8 cellular contexts compared by ENCODE assay signal in the genomic region with DNA sequence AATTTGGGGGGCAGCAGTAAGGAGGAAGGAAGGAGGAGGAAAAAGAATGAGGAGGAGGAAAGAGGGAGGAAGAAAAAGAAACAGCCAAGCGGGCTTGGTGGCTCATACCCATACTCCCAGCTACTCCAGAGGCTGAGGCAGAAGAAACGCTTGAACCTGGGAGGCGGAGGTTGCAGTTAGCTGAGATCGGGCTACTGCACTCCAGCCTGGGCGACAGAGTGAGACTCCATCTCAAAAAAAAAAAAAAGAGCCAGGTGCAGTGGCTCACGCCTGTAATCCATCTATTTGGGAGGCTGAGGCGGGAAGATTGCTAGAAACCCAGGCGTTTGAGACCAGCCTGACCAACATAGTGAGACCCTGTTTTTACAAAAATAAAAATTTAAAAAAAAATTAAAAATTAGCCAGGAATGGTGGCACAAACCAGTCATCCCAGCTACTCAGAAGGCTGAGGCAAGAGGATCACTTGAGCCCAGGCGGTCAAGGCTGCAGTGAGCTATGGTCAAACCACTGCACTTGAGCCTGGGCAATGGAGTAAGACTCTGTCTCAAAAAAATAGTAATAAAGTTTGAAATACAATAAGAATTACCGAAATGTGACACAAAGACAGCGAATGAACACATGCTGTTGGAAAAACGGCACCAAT. TPM values are rescaled to one million over a fixed set of nuclear protein-coding genes. Genes with fewer than 3 reads are reported as not detected.
DNase-seq lines count a peak whose midpoint lies in the region; ATAC-seq, FAIRE-seq and TF ChIP-seq lines count a peak whose summit lies in the region.

No MANE protein-coding gene starts in this region.

- peaks cover 8% of the 10 kb centered on the region for H3K4me1 Mint-ChIP-seq in CD8-positive, alpha-beta T cell (ENCODE audit: low read depth)

- H3K9me3 Mint-ChIP-seq in CD8-positive, alpha-beta T cell, result no peaks in the 10 kb centered on the region

- 96% methylated on average over 10 of the region's 12 CpGs for WGBS in GM12878 (ENCODE audit: insufficient coverage, insufficient replicate concordance, low lambda C conversion rate, missing lambda C conversion rate)

- TF ChIP-seq EP300 in GM12878 (IDR thresholded peaks at IDR 0.05; ENCODE audit: borderline replicate concordance in 1 of 2, control insufficient read depth in 1 of 2, low read depth in 2 of 2, low read length in 2 of 2), result no peak

- H3K79me2 ChIP-seq in GM12878 (ENCODE audit: control insufficient read depth, insufficient read depth, low read length), result no peaks in the 10 kb centered on the region

- in situ Hi-C loops in GM12878 (cut with MboI), result no loop called here

- peak overlapping the region; percentile 73 for H3K27ac Mint-ChIP-seq in CD8-positive, alpha-beta T cell

- no peak for ATAC-seq in CD8-positive, alpha-beta T cell
- peak; percentile 9 for ATAC-seq in HG03342 (IDR thresholded peaks at IDR 0.05; ENCODE audit: unreplicated experiment)
- no peak for ATAC-seq in GM12878

- RAD21 ChIA-PET in GM12878 (lab: Charles Lee; ENCODE audit: unreplicated experiment), result no interaction called here

- POLR2A ChIA-PET in CD8-positive, alpha-beta T cell (lab: Charles Lee), result interaction anchor here (0.7 to 0.8 kb wide), 2 partner anchors 14 to 22 kb away, joined by 3 read pairs; a partner anchor contains a TSS
- POLR2A ChIA-PET in GM12878 (lab: Charles Lee), result no interaction called here

- SMC1A ChIA-PET in GM12878 (lab: Charles Lee; ENCODE audit: uncharacterized antibody, unreplicated experiment), result no interaction called here

- H3K36me3 ChIP-seq in CD8-positive, alpha-beta T cell (ENCODE audit: insufficient read depth, low read length), result no peaks in the 10 kb centered on the region
- H3K36me3 ChIP-seq in GM12878 (ENCODE audit: control insufficient read depth in 2 of 2, insufficient read depth in 2 of 2, low read length in 1 of 2), result no peaks in the 10 kb centered on the region
- H3K36me3 ChIP-seq in muscle layer of colon (ENCODE audit: insufficient read depth, low read length), result no peaks in the 10 kb centered on the region

- no peak for DNase-seq in CD8-positive, alpha-beta T cell
- DNase-seq in GM12878 (ENCODE audit: low read depth, low spot score) (no peak), 8988T (no peak), SKM-1 (lab: John Stamatoyannopoulos, UW; ENCODE audit: unreplicated experiment) (no peak), anterior cingulate cortex (lab: John Stamatoyannopoulos, UW) (no peak)
- DNase-seq in stimulated activated CD4-positive, alpha-beta T cell treated with anti-CD3 and anti-CD28 coated beads, Interleukin-4, amount 100 ng/mL, for 4 hours, result no peak

- BruUV-seq in GM12878 (replicated peaks; lab: Mats Ljungman, UMichigan), result no TSS peak

- TF ChIP-seq RAD21 in GM12878 (IDR thresholded peaks at IDR 0.05; ENCODE audit: insufficient read depth, low read depth, low read length), result no peak

- FAIRE-seq in GM12878 (lab: Jason Lieb, UNC), result no peak

- no peak overlapping the region; the same call in 1 of the 2 replicates for H3K9ac ChIP-seq in GM12878 (ENCODE audit: control insufficient read depth, insufficient read depth, low read length)
- H3K9ac ChIP-seq in muscle layer of colon (ENCODE audit: low read length), result peak overlapping the region; percentile 65

- H3K4me2 ChIP-seq in GM12878 (ENCODE audit: control insufficient read depth, insufficient read depth), result peak overlapping the region; percentile 84; the same call in 1 of the 2 replicates

- CTCF ChIA-PET in CD8-positive, alpha-beta T cell (lab: Charles Lee), result no interaction called here
- CTCF ChIA-PET in GM12878 (lab: Yijun Ruan, JAX), result no interaction called here

- intact Hi-C loops in CD8-positive, alpha-beta T cell (cut with DNase I, micrococcal nuclease), result no loop called here
- intact Hi-C loops in GM12878 (cut with micrococcal nuclease; ENCODE audit: unreplicated experiment), result no loop called here

- H3K4me3 ChIP-seq in CD8-positive, alpha-beta T cell (ENCODE audit: low read depth, low read length), result peak overlapping the region; percentile 60
- H3K4me3 ChIP-seq in GM12878 (no peak overlapping the region), muscle layer of colon (ENCODE audit: low read depth in 1 of 2, low read length in 2 of 2) (peak overlapping the region; percentile 26 to 59)

- no peak for TF ChIP-seq CTCF in CD8-positive, alpha-beta T cell (IDR thresholded peaks at IDR 0.05)
- no peak for TF ChIP-seq CTCF in GM12878 (IDR thresholded peaks at IDR 0.05 in 2 of 3, conservative IDR thresholded peaks at IDR 0.05 in 1 of 3; ENCODE audit: control insufficient read depth in 2 of 3, extremely low read depth in 1 of 3, insufficient read depth in 1 of 3, low read depth in 3 of 3, low read length in 3 of 3)

- H3K9me3 ChIP-seq in CD8-positive, alpha-beta T cell (ENCODE audit: low read length), result no peaks in the 10 kb centered on the region
- no peaks in the 10 kb centered on the region for H3K9me3 ChIP-seq in GM12878 (replicated peaks; ENCODE audit: control insufficient read depth, insufficient read depth, low read length)
- no peaks in the 10 kb centered on the region for H3K9me3 ChIP-seq in muscle layer of colon (ENCODE audit: low read length)

- no peak for TF ChIP-seq POLR2A in GM12878 (IDR thresholded peaks at IDR 0.05; ENCODE audit: low read depth, low read length)

- no peaks in the 10 kb centered on the region for H4K20me1 ChIP-seq in GM12878 (ENCODE audit: control insufficient read depth, insufficient read depth)

- H3K27ac ChIP-seq in CD8-positive, alpha-beta T cell (ENCODE audit: low read depth, low read length), result no peak overlapping the region
- H3K27ac ChIP-seq in GM12878 (ENCODE audit: control insufficient read depth, insufficient read depth) (no peak overlapping the region), muscle layer of colon (ENCODE audit: low read depth, low read length) (peak overlapping the region; percentile 49)

- peak overlapping the region; percentile 79 for H3K4me3 Mint-ChIP-seq in CD8-positive, alpha-beta T cell

- H2AFZ ChIP-seq in GM12878 (ENCODE audit: control insufficient read depth, low read depth, low read length), result peak overlapping the region; percentile 95

- no peaks in the 10 kb centered on the region for H3K27me3 ChIP-seq in CD8-positive, alpha-beta T cell (ENCODE audit: insufficient read depth, low read length)
- no peaks in the 10 kb centered on the region for H3K27me3 ChIP-seq in GM12878 (replicated peaks in 1 of 2; ENCODE audit: control insufficient read depth in 2 of 2, insufficient read depth in 2 of 2, low read length in 1 of 2)
- H3K27me3 ChIP-seq in muscle layer of colon (ENCODE audit: control insufficient read depth in 1 of 2, insufficient read depth in 2 of 2, low read length in 2 of 2), result no peaks in the 10 kb centered on the region

- H3K27me3 Mint-ChIP-seq in CD8-positive, alpha-beta T cell (ENCODE audit: low read depth), result no peaks in the 10 kb centered on the region

- no peaks in the 10 kb centered on the region for H3K36me3 Mint-ChIP-seq in CD8-positive, alpha-beta T cell

- peaks cover 15% of the 10 kb centered on the region for H3K4me1 ChIP-seq in CD8-positive, alpha-beta T cell (ENCODE audit: insufficient read depth, low read length)
- peaks cover 8% of the 10 kb centered on the region for H3K4me1 ChIP-seq in GM12878 (ENCODE audit: control insufficient read depth, insufficient read depth, low read length)
- no peaks in the 10 kb centered on the region for H3K4me1 ChIP-seq in muscle layer of colon (ENCODE audit: insufficient read depth, low read length)

TF ChIP-seq in GM12878, 131 proteins besides CTCF, POLR2A, EP300 and RAD21 (continues in another document):
- TF ChIP-seq SREBF2 (IDR thresholded peaks at IDR 0.05; ENCODE audit: low read length) (no peak), CBX5 (IDR thresholded peaks at IDR 0.05; ENCODE audit: low read depth) (no peak)

RNA-seq across cellular contexts. Expression of a gene that starts 14.1 kb away (rescaled TPM):
- total RNA-seq in CD8-positive, alpha-beta T cell, result 10 to 100 TPM; 38.0 to 42.4 TPM
- 27.7 and 30.8 TPM in 2 replicates for total RNA-seq in GM12878 (2013; cell fraction: nucleolus; rRNA removed)
- 25.6 and 26.4 TPM in 2 replicates for total RNA-seq in GM12878 (2014; rRNA removed)
- 31.6 and 33.8 TPM in 2 replicates for total RNA-seq in GM12878 (2014; rRNA removed; fragmentation: Illumina TruSeq; extraction: Trizol)
- 23.6 and 25.0 TPM in 2 replicates for total RNA-seq in GM12878 (2021)
- polyA plus RNA-seq in GM12878 (2011; ENCODE audit: low read depth), result 13.4 TPM
- polyA plus RNA-seq in GM12878 (2011; rRNA removed), result 30.2 and 31.2 TPM in 2 replicates
- polyA plus RNA-seq in GM12878 (2011; cell fraction: cytosol; rRNA removed), result 29.3 and 30.5 TPM in 2 replicates
- 13.6 and 16.4 TPM in 2 replicates for polyA plus RNA-seq in GM12878 (2011; cell fraction: nucleus; rRNA removed)
- 15.9 and 33.1 TPM in 2 replicates for polyA plus RNA-seq in GM12878 (2012)
- 27.4 and 29.2 TPM in 2 replicates for polyA plus RNA-seq in GM12878 (2014; fragmentation: Illumina TruSeq; extraction: Trizol)
- 10 to 100 TPM; 12.4 to 20.1 TPM for polyA plus RNA-seq in GM12878 (2014; fragmentation: Nextera tagmentation; extraction: Ambion mirVana)
- polyA plus RNA-seq in GM12878 (2014; rRNA removed), result 29.2 and 29.8 TPM in 2 replicates
- 10 to 100 TPM; 29.0 to 29.6 TPM for polyA plus RNA-seq in GM12878 (2016; fragmentation: Nextera tagmentation; extraction: Ambion mirVana)
- 30.9 and 32.2 TPM in 2 replicates for polyA minus RNA-seq in GM12878 (2011; rRNA and poly(A)+ RNA removed)
- polyA minus RNA-seq in GM12878 (2011; cell fraction: cytosol; rRNA and poly(A)+ RNA removed), result 9.2 and 13.9 TPM in 2 replicates
- 10.2 and 14.0 TPM in 2 replicates for polyA minus RNA-seq in GM12878 (2011; cell fraction: nucleus; rRNA and poly(A)+ RNA removed)

RNA-seq across cellular contexts. Expression of a gene that starts 24.9 kb away (rescaled TPM):
- total RNA-seq in CD8-positive, alpha-beta T cell, result 1 to 10 TPM; 6.8 to 7.5 TPM
- 39.9 and 93.0 TPM in 2 replicates for total RNA-seq in GM12878 (2013; cell fraction: nucleolus; rRNA removed)
- total RNA-seq in GM12878 (2014; rRNA removed) (32.5 and 34.2 TPM in 2 replicates), GM12878 (2014; rRNA removed; fragmentation: Illumina TruSeq; extraction: Trizol) (15.5 and 16.0 TPM in 2 replicates), GM12878 (2021) (29.7 and 30.1 TPM in 2 replicates)
- 12.0 TPM for polyA plus RNA-seq in GM12878 (2011; ENCODE audit: low read depth)
- polyA plus RNA-seq in GM12878 (2011; rRNA removed) (14.8 and 36.7 TPM in 2 replicates), GM12878 (2014; fragmentation: Illumina TruSeq; extraction: Trizol) (6.4 and 12.6 TPM in 2 replicates), GM12878 (2014; fragmentation: Nextera tagmentation; extraction: Ambion mirVana) (1 to 10 TPM in 1 of 2 experiments, under 1 TPM in 1; 0.66 to 7.1 TPM), GM12878 (2014; rRNA removed) (36.0 and 43.5 TPM in 2 replicates), GM12878 (2016; fragmentation: Nextera tagmentation; extraction: Ambion mirVana) (10 to 100 TPM; 27.8 to 30.5 TPM)
- polyA plus RNA-seq in GM12878 (2011; cell fraction: cytosol; rRNA removed), result 39.9 and 58.6 TPM in 2 replicates
- polyA plus RNA-seq in GM12878 (2011; cell fraction: nucleus; rRNA removed), result 117 and 134 TPM in 2 replicates
- polyA plus RNA-seq in GM12878 (2012), result 24.9 and 25.3 TPM in 2 replicates
- polyA minus RNA-seq in GM12878 (2011; rRNA and poly(A)+ RNA removed), result 16.2 and 35.3 TPM in 2 replicates
- 13.7 and 13.8 TPM in 2 replicates for polyA minus RNA-seq in GM12878 (2011; cell fraction: cytosol; rRNA and poly(A)+ RNA removed)
- polyA minus RNA-seq in GM12878 (2011; cell fraction: nucleus; rRNA and poly(A)+ RNA removed), result 19.8 and 34.1 TPM in 2 replicates
